In the genomic region with DNA sequence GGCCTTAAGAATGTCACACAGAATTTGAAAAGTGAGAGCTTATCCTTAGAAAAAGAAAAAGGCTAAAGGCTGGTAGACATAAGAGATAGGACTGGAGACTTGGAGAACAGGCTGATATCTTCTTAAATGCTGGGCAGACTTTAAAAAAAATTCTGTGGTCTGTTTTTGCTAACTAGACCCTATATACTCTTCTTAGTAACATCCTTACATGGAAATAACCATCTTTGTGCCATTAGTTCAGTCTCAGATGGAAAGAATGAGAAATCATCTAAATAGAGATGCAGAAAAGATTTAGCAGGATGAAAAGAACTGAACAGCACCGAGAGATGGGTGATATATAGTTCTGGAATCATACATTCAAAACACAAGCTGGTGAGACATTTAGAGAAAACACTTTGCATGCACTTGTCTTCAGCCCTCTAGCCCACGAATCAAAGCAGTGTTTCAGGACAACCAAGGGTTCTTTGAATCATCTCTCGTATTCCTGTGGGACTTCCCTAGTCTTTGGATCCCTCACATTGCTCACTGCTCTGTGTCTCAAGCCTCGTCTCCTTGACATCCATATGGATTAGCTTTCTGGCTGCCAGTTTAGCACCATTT, we compare ENCODE assay signal across 16 cellular contexts.
"Had no signal": no experiment of that assay in that cellular context is flagged by ENCODE, and none has a peak within 500 bp of the region (broad histone marks: within the 10 kb centered on the region; RNA-seq: fewer than 3 reads in every experiment).

No MANE protein-coding gene starts in this region.

- H3K4me1 Mint-ChIP-seq: nephron had no signal

- ATAC-seq: foreskin keratinocyte, lower lobe of right lung, sciatic nerve had no signal

- H3K27me3 Mint-ChIP-seq: central memory CD8-positive, alpha-beta T cell had no signal

- H3K9me3 Mint-ChIP-seq: central memory CD8-positive, alpha-beta T cell had no signal

- DNase-seq: activated CD4-positive, alpha-beta T cell treated with anti-CD3 and anti-CD28 coated beads for 4 hours; aorta; brain microvascular endothelial cell; colonic mucosa; foreskin keratinocyte; hypothalamus; islet precursor cell; lower lobe of right lung; Right ventricle myocardium superior; stimulated activated naive CD4-positive, alpha-beta T cell; SW 1271; trophoblast cell; WERI-Rb-1 had no signal

- H3K4me3 Mint-ChIP-seq: central memory CD8-positive, alpha-beta T cell; nephron had no signal

- H3K27ac Mint-ChIP-seq: nephron had no signal
